ENCODE assay signal across 25 cellular contexts in genomic region chr3:111852540-111852939, GRCh38. TPM values are rescaled to one million over a fixed set of nuclear protein-coding genes. Genes with fewer than 3 reads are reported as not detected.
DNase-seq lines count a peak whose midpoint lies in the region; ATAC-seq, FAIRE-seq and TF ChIP-seq lines count a peak whose summit lies in the region.
"Had no signal": no experiment of that assay in that cellular context is flagged by ENCODE, and none has a peak within 500 bp of the region (broad histone marks: within the 10 kb centered on the region; RNA-seq: fewer than 3 reads in every experiment).

No MANE protein-coding gene starts in this region.

- H3K27me3 ChIP-seq in heart right ventricle, result no peaks in the 10 kb centered on the region
- H3K27me3 ChIP-seq in right atrium auricular region, result no peaks in the 10 kb centered on the region
- H3K27me3 ChIP-seq: uterus had no signal

- no peak for TF ChIP-seq CTCF in heart right ventricle (IDR thresholded peaks at IDR 0.05)
- TF ChIP-seq CTCF in right atrium auricular region (IDR thresholded peaks at IDR 0.05), result no peak
- no peak for TF ChIP-seq CTCF in kidney (IDR thresholded peaks at IDR 0.05; ENCODE audit: borderline replicate concordance, extremely low read depth, insufficient read depth)
- TF ChIP-seq CTCF in type B pancreatic cell (conservative IDR thresholded peaks at IDR 0.05), result no peak

- peak overlapping the region; percentile 14 for H3K4me3 Mint-ChIP-seq in type B pancreatic cell
- H3K4me3 Mint-ChIP-seq: memory B cell, nephron progenitor cell had no signal

- FAIRE-seq in kidney (lab: Jason Lieb, UNC), result no peak
- no peak for FAIRE-seq in GM19239 (lab: Jason Lieb, UNC)
- FAIRE-seq: G401.6 had no signal

- H3K36me3 Mint-ChIP-seq in type B pancreatic cell, result peaks cover 2% of the 10 kb centered on the region

- peaks cover 6 to 35% (median 16%) of the 10 kb centered on the region in 9 donors for H3K4me1 ChIP-seq in heart right ventricle
- H3K4me1 ChIP-seq in right atrium auricular region, result no peaks in the 10 kb centered on the region
- H3K4me1 ChIP-seq in kidney (ENCODE audit: control insufficient read depth in 1 of 2, insufficient read depth in 1 of 2, low read depth in 1 of 2, low read length in 2 of 2), result peaks cover 4 to 14% of the 10 kb centered on the region in 2 donors
- H3K4me1 ChIP-seq: uterus had no signal

- H3K27ac ChIP-seq in heart right ventricle (peak overlapping the region in 4 of 10 donors; percentile 22 to 71 (median 54)), right atrium auricular region (no peak overlapping the region), kidney (ENCODE audit: low read depth in 2 of 2, low read length in 2 of 2) (peak overlapping the region in 1 of 2 donors; percentile 28)
- H3K27ac ChIP-seq: C4-2B, VCaP had no signal

- H3K4me1 Mint-ChIP-seq in type B pancreatic cell (ENCODE audit: unreplicated experiment), result peaks cover 22% of the 10 kb centered on the region
- H3K4me1 Mint-ChIP-seq: memory B cell had no signal

- no peak overlapping the region for H3K9ac ChIP-seq in kidney (ENCODE audit: low read length in 2 of 2)

- DNase-seq in heart right ventricle (no peak), right atrium auricular region (ENCODE audit: low spot score) (no peak), amniotic epithelial cell (ENCODE audit: low read depth) (peak; percentile 55), kidney (no peak), type B pancreatic cell (ENCODE audit: extremely low spot score, unreplicated experiment) (no peak), NCI-H1694 treated with DMSO at 0.1 percent for 48 hours (lab: John Stamatoyannopoulos, UW) (no peak), GM19239 (ENCODE audit: insufficient read length, low spot score) (no peak)
- DNase-seq: activated CD4-positive, alpha-beta T cell treated with anti-CD3 and anti-CD28 coated beads, Interleukin-2, amount 50 U/mL, for 1 hour; activated CD8-positive, alpha-beta memory T cell treated with anti-CD3 and anti-CD28 coated beads, Interleukin-2, amount 50 U/mL, for 48 hours; amniotic stem cell; DMS 273 treated with DMSO at 0.1 percent for 48 hours; effector CD8-positive, alpha-beta T cell; islet precursor cell; NCI-H146; NCI-H345; nephron progenitor cell; NK-92 treated with Interleukin-12 subunit alpha and Interleukin-12 subunit beta, amount 100 ng/mL, for 24 hours; posterior cingulate gyrus; small intestine; uterus had no signal

- H3K9me3 ChIP-seq in heart right ventricle (no peaks in the 10 kb centered on the region), right atrium auricular region (no peaks in the 10 kb centered on the region), kidney (ENCODE audit: control insufficient read depth in 1 of 2, low read length in 2 of 2) (no peaks in the 10 kb centered on the region)
- H3K9me3 ChIP-seq: uterus had no signal

- no peak overlapping the region for H3K27ac Mint-ChIP-seq in type B pancreatic cell
- H3K27ac Mint-ChIP-seq: memory B cell, nephron progenitor cell had no signal

- intact Hi-C loops in heart right ventricle (cut with DNase I) (loop anchor here in 1 of 10 donors (5.0 kb wide), 1 partner anchor 130 kb away; no protein-coding TSS in a partner anchor), kidney (cut with DNase I) (loop anchor here (10.0 kb wide), 1 partner anchor 118 kb away; no protein-coding TSS in a partner anchor)

- H3K4me3 ChIP-seq in heart right ventricle, result no peak overlapping the region
- H3K4me3 ChIP-seq in right atrium auricular region, result no peak overlapping the region
- peak overlapping the region; percentile 14 to 28 for H3K4me3 ChIP-seq in kidney (ENCODE audit: low read length in 2 of 2)
- H3K4me3 ChIP-seq: uterus had no signal

- ATAC-seq in heart right ventricle (peak in 6 of 8 donors; percentile 40 to 67 (median 54)), GM18511 (IDR thresholded peaks at IDR 0.05; ENCODE audit: unreplicated experiment) (no peak)

- no peaks in the 10 kb centered on the region for H3K9me3 Mint-ChIP-seq in type B pancreatic cell
- H3K9me3 Mint-ChIP-seq: memory B cell, nephron progenitor cell had no signal

- H3K36me3 ChIP-seq in heart right ventricle, result no peaks in the 10 kb centered on the region
- no peaks in the 10 kb centered on the region for H3K36me3 ChIP-seq in right atrium auricular region
- peaks cover 0 to 5% of the 10 kb centered on the region in 2 donors for H3K36me3 ChIP-seq in kidney (ENCODE audit: control insufficient read depth in 1 of 2, insufficient read depth in 2 of 2, low read length in 2 of 2)
- H3K36me3 ChIP-seq: uterus had no signal

- H3K27me3 Mint-ChIP-seq in type B pancreatic cell, result peaks cover 11% of the 10 kb centered on the region

- 42% methylated on average over 3 of the region's 3 CpGs for WGBS in heart right ventricle, 2 donors

RNA-seq across cellular contexts. Expression of gene PHLDB2, which starts 6.5 kb away (rescaled TPM):
- 100 to 1,000 TPM in 9 of 10 donors, 10 to 100 TPM in 1; 85.7 to 293 (median 192) TPM for total RNA-seq in heart right ventricle
- polyA plus RNA-seq in heart right ventricle, result 100 to 1,000 TPM in 1 of 2 donors, 10 to 100 TPM in 1; 33.4 to 151 TPM
- total RNA-seq in right atrium auricular region, result 10 to 100 TPM; 20.2 to 48.1 TPM
- total RNA-seq in kidney, result 85.6 TPM
- polyA plus RNA-seq in kidney (ENCODE audit: insufficient read depth, low read depth, low replicate concordance), result 28.0 TPM
- total RNA-seq in type B pancreatic cell (ENCODE audit: low replicate concordance), result 33.2 and 43.5 TPM in 2 replicates

Comparison
In these comparisons a context has a peak if more than half of its experiments do, and no peak if none do; other contexts are left out.
1. H3K4me3 ChIP-seq: peak in kidney (2 of 2); none in heart right ventricle (0 of 10) and right atrium auricular region (0 of 2).